In genomic region chr2:206069417-206069816, GRCh38 we compare ENCODE assay signal across 28 cellular contexts.
"Had no signal": no experiment of that assay in that cellular context is flagged by ENCODE, and none has a peak within 500 bp of the region (broad histone marks: within the 10 kb centered on the region; RNA-seq: fewer than 3 reads in every experiment).

No MANE protein-coding gene starts in this region.

- H2AFZ ChIP-seq: neural progenitor cell, parathyroid adenoma had no signal

- H3K4me1 Mint-ChIP-seq: mesothelial cell of epicardium, nephron, neural progenitor cell had no signal

- ATAC-seq: heart right ventricle; left cardiac atrium; left lung; mucosa of descending colon; naive thymus-derived CD4-positive, alpha-beta T cell; right lobe of liver; stimulated activated naive CD8-positive, alpha-beta T cell treated with anti-CD3 and anti-CD28 coated beads, Interleukin-15, amount 100 ng/mL, for 72 hours had no signal

- H3K4me1 ChIP-seq: parathyroid adenoma, right lobe of liver had no signal

- FAIRE-seq: endothelial cell of umbilical vein, islet of Langerhans, small intestine had no signal

- H3K27ac ChIP-seq: coronary artery, esophagus squamous epithelium, heart right ventricle, left lung, neural progenitor cell, parathyroid adenoma, right lobe of liver, suprapubic skin, transverse colon had no signal

- H3K4me3 ChIP-seq: coronary artery, esophagus squamous epithelium, heart right ventricle, left lung, mucosa of descending colon, neural progenitor cell, right lobe of liver, suprapubic skin, transverse colon had no signal

- H3K27ac Mint-ChIP-seq: mesothelial cell of epicardium; nephron; neural progenitor cell; progenitor cell of endocrine pancreas; stimulated activated naive CD8-positive, alpha-beta T cell treated with anti-CD3 and anti-CD28 coated beads, Interleukin-15, amount 100 ng/mL, for 72 hours had no signal

- H3K4me3 Mint-ChIP-seq: mesothelial cell of epicardium; naive thymus-derived CD4-positive, alpha-beta T cell; nephron; neural progenitor cell; stimulated activated naive CD8-positive, alpha-beta T cell treated with anti-CD3 and anti-CD28 coated beads, Interleukin-15, amount 100 ng/mL, for 72 hours had no signal

- H3K27me3 ChIP-seq: esophagus squamous epithelium, heart right ventricle, left lung, neural progenitor cell, right lobe of liver, suprapubic skin, transverse colon had no signal

- H3K9me3 Mint-ChIP-seq: mesothelial cell of epicardium; nephron; neural progenitor cell; stimulated activated naive CD8-positive, alpha-beta T cell treated with anti-CD3 and anti-CD28 coated beads, Interleukin-15, amount 100 ng/mL, for 72 hours had no signal

- H3K36me3 ChIP-seq: left lung, neural progenitor cell, right lobe of liver, suprapubic skin, transverse colon had no signal

- H3K27me3 Mint-ChIP-seq: naive thymus-derived CD4-positive, alpha-beta T cell; progenitor cell of endocrine pancreas; stimulated activated naive CD8-positive, alpha-beta T cell treated with anti-CD3 and anti-CD28 coated beads, Interleukin-15, amount 100 ng/mL, for 72 hours had no signal

- DNase-seq: dermis blood vessel endothelial cell; effector memory CD4-positive, alpha-beta T cell; esophagus squamous epithelium; foreskin melanocyte; glutamatergic neuron; heart right ventricle; hippocampal formation; left cardiac atrium; mesenchymal stem cell; mucosa of descending colon; naive thymus-derived CD4-positive, alpha-beta T cell; right lobe of liver; small intestine; stimulated activated CD4-positive, alpha-beta T cell treated with anti-CD3 and anti-CD28 coated beads, Interleukin-15, amount 100 ng/mL, for 24 hours; stimulated activated CD4-positive, alpha-beta T cell treated with anti-CD3 and anti-CD28 coated beads, Interleukin-2, amount 100 ng/mL, for 48 hours; stimulated activated naive CD4-positive, alpha-beta T cell; stimulated activated naive CD8-positive, alpha-beta T cell treated with anti-CD3 and anti-CD28 coated beads, Interleukin-15, amount 100 ng/mL, for 72 hours; transverse colon had no signal

- H3K9ac ChIP-seq: neural progenitor cell, parathyroid adenoma had no signal

- H3K9me3 ChIP-seq: esophagus squamous epithelium, heart right ventricle, left lung, mucosa of descending colon, right lobe of liver, suprapubic skin, transverse colon had no signal

- H3K4me2 ChIP-seq: neural progenitor cell had no signal
